ENCODE assay signal across 25 cellular contexts in genomic region chr3:11245827-11246662, GRCh38. TPM values are rescaled to one million over a fixed set of nuclear protein-coding genes. Genes with fewer than 3 reads are reported as not detected.
A peak's percentile ranks its signal among the peaks of the same experiment; 100 is the strongest.
DNase-seq lines count a peak whose midpoint lies in the region; ATAC-seq and TF ChIP-seq lines count a peak whose summit lies in the region.
"Had no signal": no experiment of that assay in that cellular context is flagged by ENCODE, and none has a peak within 500 bp of the region (broad histone marks: within the 10 kb centered on the region; RNA-seq: fewer than 3 reads in every experiment).

No MANE protein-coding gene starts in this region.

- H3K4me3 ChIP-seq in breast epithelium (no peak overlapping the region), SJSA1 (no peak overlapping the region)
- H3K4me3 ChIP-seq: colonic mucosa, gastroesophageal sphincter, GM23248, left lung, transverse colon had no signal

- no peaks in the 10 kb centered on the region for H3K27me3 ChIP-seq in breast epithelium
- no peaks in the 10 kb centered on the region for H3K27me3 ChIP-seq in SJSA1 (replicated peaks)
- no peaks in the 10 kb centered on the region for H3K27me3 ChIP-seq in foreskin keratinocyte
- H3K27me3 ChIP-seq: brain microvascular endothelial cell, colonic mucosa, gastroesophageal sphincter, left lung, transverse colon had no signal

- TF ChIP-seq CTCF in MCF 10A (IDR thresholded peaks at IDR 0.05; ENCODE audit: unreplicated experiment) (no peak), breast epithelium (IDR thresholded peaks at IDR 0.05) (no peak), foreskin keratinocyte (conservative IDR thresholded peaks at IDR 0.05) (no peak)

- intact Hi-C loops in MCF 10A (cut with micrococcal nuclease) (no loop called here), breast epithelium (cut with DNase I; ENCODE audit: low total_unique reads) (no loop called here)

- no peaks in the 10 kb centered on the region for H3K4me1 ChIP-seq in breast epithelium
- H3K4me1 ChIP-seq in SJSA1 (replicated peaks) = peaks cover 34% of the 10 kb centered on the region
- peaks cover 23% of the 10 kb centered on the region for H3K4me1 ChIP-seq in foreskin keratinocyte
- H3K4me1 ChIP-seq: colonic mucosa, gastroesophageal sphincter, left lung had no signal

- H3K27me3 Mint-ChIP-seq in MCF 10A (ENCODE audit: insufficient read depth, unreplicated experiment) = no peaks in the 10 kb centered on the region
- H3K27me3 Mint-ChIP-seq in activated CD8-positive, alpha-beta T cell treated with anti-CD3 and anti-CD28 coated beads, Interleukin-2, amount 10 ng/mL, durations not matched to agents 7 days and 5 days (ENCODE audit: low read depth) = no peaks in the 10 kb centered on the region

- POLR2A ChIA-PET in MCF 10A (lab: Yijun Ruan, JAX) = interaction anchor here (0.7 to 1.8 kb wide), 6 partner anchors 10 to 981 kb away, joined by 3 to 9 read pairs (median 5); partner anchors contain the start of gene ATG7
- POLR2A ChIA-PET in activated CD8-positive, alpha-beta T cell treated with anti-CD3 and anti-CD28 coated beads, Interleukin-2, amount 10 ng/mL, durations not matched to agents 7 days and 5 days (lab: Charles Lee) = interaction anchor here (0.5 kb wide), 1 partner anchor 18 kb away, joined by 3 read pairs; no protein-coding TSS in a partner anchor

- CTCF ChIA-PET in MCF 10A (lab: Yijun Ruan, JAX) = interaction anchor here (0.7 to 2.0 kb wide), 6 partner anchors 10 to 295 kb away, joined by 3 to 9 read pairs (median 3); no protein-coding TSS in a partner anchor
- CTCF ChIA-PET in activated CD8-positive, alpha-beta T cell treated with anti-CD3 and anti-CD28 coated beads, Interleukin-2, amount 10 ng/mL, durations not matched to agents 7 days and 5 days (lab: Charles Lee) = interaction anchor here (2.9 kb wide), 1 partner anchor 10 kb away, joined by 10 read pairs; no protein-coding TSS in a partner anchor

- no peak overlapping the region for H3K4me3 Mint-ChIP-seq in MCF 10A (ENCODE audit: unreplicated experiment)
- no peak overlapping the region for H3K4me3 Mint-ChIP-seq in activated CD8-positive, alpha-beta T cell treated with anti-CD3 and anti-CD28 coated beads, Interleukin-2, amount 10 ng/mL, durations not matched to agents 7 days and 5 days
- H3K4me3 Mint-ChIP-seq: activated CD4-positive, alpha-beta memory T cell treated with anti-CD3 and anti-CD28 coated beads, Interleukin-2, amount 10 ng/mL, durations not matched to agents 7 days and 5 days; mesothelial cell of epicardium; natural killer cell had no signal

- peak; percentile 24 for DNase-seq in MCF 10A (ENCODE audit: unreplicated experiment)
- no peak for DNase-seq in breast epithelium (ENCODE audit: low spot score in 2 of 2)
- DNase-seq in SJSA1 (ENCODE audit: low read depth in 1 of 2, low spot score in 2 of 2) = peak in 1 of 2 experiments; percentile 12
- DNase-seq in foreskin keratinocyte = peak; percentile 49 to 69
- DNase-seq in stimulated activated CD4-positive, alpha-beta T cell treated with anti-CD3 and anti-CD28 coated beads, Interleukin-12 subunit alpha, Interleukin-12 subunit beta, amount 100 ng/mL, for 4 hours = no peak
- no peak for DNase-seq in activated CD8-positive, alpha-beta T cell treated with anti-CD3 and anti-CD28 coated beads, Interleukin-2, amount 10 ng/mL, durations not matched to agents 7 days and 5 days
- no peak for DNase-seq in NCI-H82 treated with DMSO at 0.1 percent for 48 hours (lab: John Stamatoyannopoulos, UW; ENCODE audit: unreplicated experiment)
- DNase-seq: activated CD4-positive, alpha-beta memory T cell treated with anti-CD3 and anti-CD28 coated beads, Interleukin-2, amount 10 ng/mL, durations not matched to agents 7 days and 5 days; brain microvascular endothelial cell; colonic mucosa; effector memory CD4-positive, alpha-beta T cell; GF-D8; GM23248; hypothalamus; left lung; natural killer cell; NCI-H2029 treated with DMSO at 0.1 percent for 48 hours; NCI-H2227 treated with DMSO at 0.1 percent for 48 hours; OCI-M1; stimulated activated CD4-positive, alpha-beta T cell treated with anti-CD3 and anti-CD28 coated beads, Interleukin-4, amount 100 ng/mL, for 4 hours; transverse colon had no signal

- TF ChIP-seq POLR2A in breast epithelium (IDR thresholded peaks at IDR 0.05) = no peak

- no peak overlapping the region for H3K27ac Mint-ChIP-seq in MCF 10A (ENCODE audit: low read depth, unreplicated experiment)
- H3K27ac Mint-ChIP-seq in activated CD8-positive, alpha-beta T cell treated with anti-CD3 and anti-CD28 coated beads, Interleukin-2, amount 10 ng/mL, durations not matched to agents 7 days and 5 days = no peak overlapping the region
- H3K27ac Mint-ChIP-seq: activated CD4-positive, alpha-beta memory T cell treated with anti-CD3 and anti-CD28 coated beads, Interleukin-2, amount 10 ng/mL, durations not matched to agents 7 days and 5 days; mesothelial cell of epicardium; natural killer cell had no signal

- peak; percentile 73 for ATAC-seq in foreskin keratinocyte
- ATAC-seq in activated CD8-positive, alpha-beta T cell treated with anti-CD3 and anti-CD28 coated beads, Interleukin-2, amount 10 ng/mL, durations not matched to agents 7 days and 5 days = no peak
- ATAC-seq in HG02763 (IDR thresholded peaks at IDR 0.05; ENCODE audit: unreplicated experiment) = no peak
- ATAC-seq: gastroesophageal sphincter, left lung had no signal

- no peak overlapping the region for H3K27ac ChIP-seq in breast epithelium
- H3K27ac ChIP-seq in SJSA1 = 0 out of 2 replicates have a peak overlapping the region, but pooled peaks have one; percentile 8
- peak overlapping the region; percentile 11 for H3K27ac ChIP-seq in foreskin keratinocyte
- H3K27ac ChIP-seq: brain microvascular endothelial cell, colonic mucosa, gastroesophageal sphincter, GM23248, HL-60, left lung had no signal

- no peaks in the 10 kb centered on the region for H3K36me3 ChIP-seq in breast epithelium
- peaks cover 26% of the 10 kb centered on the region for H3K36me3 ChIP-seq in SJSA1
- H3K36me3 ChIP-seq: brain microvascular endothelial cell, colonic mucosa, gastroesophageal sphincter, left lung, transverse colon had no signal

- peaks cover 4% of the 10 kb centered on the region for H3K4me1 Mint-ChIP-seq in MCF 10A (ENCODE audit: insufficient read depth, unreplicated experiment)
- H3K4me1 Mint-ChIP-seq in activated CD8-positive, alpha-beta T cell treated with anti-CD3 and anti-CD28 coated beads, Interleukin-2, amount 10 ng/mL, durations not matched to agents 7 days and 5 days (ENCODE audit: low read depth) = peaks cover 4% of the 10 kb centered on the region
- H3K4me1 Mint-ChIP-seq: mesothelial cell of epicardium, natural killer cell had no signal

- no TSS peak for BruUV-seq in MCF 10A (replicated peaks; lab: Mats Ljungman, UMichigan)

- H3K9me3 ChIP-seq in breast epithelium = no peaks in the 10 kb centered on the region
- H3K9me3 ChIP-seq in SJSA1 (replicated peaks) = no peaks in the 10 kb centered on the region
- H3K9me3 ChIP-seq: colonic mucosa, gastroesophageal sphincter, left lung, transverse colon had no signal

- H3K36me3 Mint-ChIP-seq in MCF 10A (ENCODE audit: insufficient read depth, unreplicated experiment) = no peaks in the 10 kb centered on the region
- no peaks in the 10 kb centered on the region for H3K36me3 Mint-ChIP-seq in activated CD8-positive, alpha-beta T cell treated with anti-CD3 and anti-CD28 coated beads, Interleukin-2, amount 10 ng/mL, durations not matched to agents 7 days and 5 days (ENCODE audit: low read depth)
- H3K36me3 Mint-ChIP-seq: mesothelial cell of epicardium, natural killer cell had no signal

- no peaks in the 10 kb centered on the region for H3K9me3 Mint-ChIP-seq in MCF 10A (ENCODE audit: unreplicated experiment)
- no peaks in the 10 kb centered on the region for H3K9me3 Mint-ChIP-seq in activated CD8-positive, alpha-beta T cell treated with anti-CD3 and anti-CD28 coated beads, Interleukin-2, amount 10 ng/mL, durations not matched to agents 7 days and 5 days (ENCODE audit: insufficient read depth)
- H3K9me3 Mint-ChIP-seq: natural killer cell had no signal

RNA-seq across cellular contexts. Expression of gene ATG7, which starts 26.2 kb away (rescaled TPM):
- total RNA-seq in MCF 10A (2022) (52.3 and 54.0 TPM in 2 replicates), breast epithelium (10 to 100 TPM; 64.9 to 81.9 (median 75.5) TPM), foreskin keratinocyte (39.2 and 39.8 TPM in 2 replicates)
- total RNA-seq in SJSA1 (2014; rRNA removed; shearing (Covaris generic)) = 36.7 and 45.2 TPM in 2 replicates
- polyA plus RNA-seq in foreskin keratinocyte = 22.6 and 24.7 TPM in 2 replicates
- 10 to 100 TPM; 36.8 to 40.0 TPM for total RNA-seq in activated CD8-positive, alpha-beta T cell treated with anti-CD3 and anti-CD28 coated beads, Interleukin-2, amount 10 ng/mL, durations not matched to agents 7 days and 5 days

Comparison
In these comparisons a context has a peak if more than half of its experiments do, and no peak if none do; other contexts are left out.
1. DNase-seq: peak in MCF 10A (single experiment) and foreskin keratinocyte (2 of 2); none in breast epithelium (0 of 2), stimulated activated CD4-positive, alpha-beta T cell treated with anti-CD3 and anti-CD28 coated beads, Interleukin-12 subunit alpha, Interleukin-12 subunit beta, amount 100 ng/mL, for 4 hours (single experiment), activated CD8-positive, alpha-beta T cell treated with anti-CD3 and anti-CD28 coated beads, Interleukin-2, amount 10 ng/mL, durations not matched to agents 7 days and 5 days (single experiment) and NCI-H82 treated with DMSO at 0.1 percent for 48 hours (single experiment).
2. H3K27ac ChIP-seq: peak in SJSA1 (single experiment) and foreskin keratinocyte (single experiment); none in breast epithelium (0 of 2).